In the genomic region with DNA sequence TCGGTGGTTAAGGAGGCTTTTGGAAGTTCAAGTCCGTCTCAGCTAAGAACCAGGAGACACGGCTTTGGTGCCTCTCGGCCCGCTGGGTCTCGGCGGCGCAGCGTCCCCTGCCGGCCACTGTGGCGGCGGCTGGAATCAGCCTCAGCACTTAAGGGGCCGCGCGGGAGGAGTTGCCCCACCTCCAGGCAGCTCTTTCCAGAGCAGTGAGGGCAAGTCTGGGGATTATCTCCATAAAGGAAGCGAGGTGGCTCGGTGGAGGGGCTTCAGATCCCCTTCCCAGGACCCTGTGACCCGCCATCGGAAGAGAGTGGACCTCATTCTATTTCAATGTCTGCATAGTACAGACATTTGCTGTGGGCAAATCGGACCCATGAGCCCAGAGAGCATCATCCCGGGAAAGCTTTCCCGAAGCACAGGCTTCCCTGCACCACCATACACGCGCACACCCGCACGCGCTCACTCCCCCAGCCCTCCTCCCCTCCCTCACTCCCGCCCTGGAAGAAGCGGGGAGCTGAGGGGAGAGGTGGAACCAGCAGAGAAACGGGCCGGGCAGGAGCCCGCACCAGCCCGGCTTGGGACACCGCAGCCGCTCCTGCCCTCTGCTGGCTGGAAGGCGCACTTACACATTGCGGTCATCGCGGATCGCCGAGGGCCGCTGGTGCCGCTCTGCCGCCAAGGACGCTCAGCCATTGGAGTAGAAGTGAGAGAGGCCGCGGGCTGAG, we compare ENCODE assay signal across 8 cellular contexts. TPM values are rescaled to one million over a fixed set of nuclear protein-coding genes. Genes with fewer than 3 reads are reported as not detected.
A peak's percentile ranks its signal among the peaks of the same experiment; 100 is the strongest.
DNase-seq lines count a peak whose midpoint lies in the region; ATAC-seq and TF ChIP-seq lines count a peak whose summit lies in the region.

No MANE protein-coding gene starts in this region.

- H3K9me3 ChIP-seq in iPS DF 6.9 (ENCODE audit: control insufficient read depth, insufficient read depth, low read length): no peaks in the 10 kb centered on the region
- H3K9me3 ChIP-seq in sigmoid colon: no peaks in the 10 kb centered on the region

- WGBS in iPS DF 6.9 (ENCODE audit: insufficient coverage, insufficient read length): no CpG with 5 or more reads among the region's 47 CpGs
- 6 to 40% methylated on average over 47 of the region's 47 CpGs for WGBS in sigmoid colon, 2 donors

- in situ Hi-C loops in astrocyte of the spinal cord (cut with HindIII; ENCODE audit: low sequenced_read_pairs): no loop called here

- ATAC-seq in HG02885 (IDR thresholded peaks at IDR 0.05; ENCODE audit: poor library complexity, unreplicated experiment): peak; percentile 94

- H3K4me3 ChIP-seq in astrocyte of the spinal cord (ENCODE audit: low read depth, low read length) (peak overlapping the region; percentile 62), iPS DF 6.9 (ENCODE audit: low read length) (peak overlapping the region; percentile 47; the same call in 1 of the 2 replicates), sigmoid colon (peak overlapping the region; percentile 32 to 62 (median 60))

- no peak for TF ChIP-seq POLR2A in sigmoid colon (IDR thresholded peaks at IDR 0.05)

- peaks cover 6% of the 10 kb centered on the region; the same call in 1 of the 2 replicates for H3K4me1 ChIP-seq in iPS DF 6.9 (ENCODE audit: control insufficient read depth, insufficient read depth, low read length)
- H3K4me1 ChIP-seq in sigmoid colon: peaks cover 0 to 11% (median 10%) of the 10 kb centered on the region in 4 donors

- no peaks in the 10 kb centered on the region for H3K36me3 ChIP-seq in iPS DF 6.9 (ENCODE audit: control insufficient read depth, insufficient read depth, low read length)
- H3K36me3 ChIP-seq in sigmoid colon: no peaks in the 10 kb centered on the region

- no peak overlapping the region for H3K27ac ChIP-seq in iPS DF 6.9 (ENCODE audit: low read length)
- peak overlapping the region; percentile 79 to 88 (median 80) for H3K27ac ChIP-seq in sigmoid colon

- DNase-seq in NCI-H1417 (lab: John Stamatoyannopoulos, UW): peak; percentile 66 to 84 (median 75)
- DNase-seq in NCI-H1417 treated with DMSO at 0.1 percent for 48 hours (lab: John Stamatoyannopoulos, UW): no peak
- DNase-seq in NCI-H1694 treated with DMSO at 0.1 percent for 48 hours (lab: John Stamatoyannopoulos, UW): peak; percentile 73
- DNase-seq in T-helper 9 cell: peak; percentile 74
- peak; percentile 86 for DNase-seq in astrocyte of the spinal cord (ENCODE audit: low read depth, low spot score)
- peak; percentile 77 for DNase-seq in iPS DF 6.9 (ENCODE audit: low read depth, low spot score)
- DNase-seq in sigmoid colon: peak; percentile 92

- no peaks in the 10 kb centered on the region for H3K27me3 ChIP-seq in iPS DF 6.9 (ENCODE audit: control insufficient read depth, insufficient read depth, low read length)
- H3K27me3 ChIP-seq in sigmoid colon: no peaks in the 10 kb centered on the region

- peak; percentile 100 for TF ChIP-seq CTCF in astrocyte of the spinal cord (IDR thresholded peaks at IDR 0.05; ENCODE audit: low read depth, low read length)
- peak; percentile 72 to 89 (median 82) for TF ChIP-seq CTCF in sigmoid colon (IDR thresholded peaks at IDR 0.05)

- no peak for TF ChIP-seq EP300 in sigmoid colon (IDR thresholded peaks at IDR 0.05)

- intact Hi-C loops in sigmoid colon (cut with DNase I): loop anchor here (1.0 to 5.0 kb wide), 4 partner anchors 71 to 289 kb away; a partner anchor contains a TSS

RNA-seq across cellular contexts. Expression of a gene that starts 15.9 kb away (rescaled TPM):
- total RNA-seq in sigmoid colon: 10 to 100 TPM in 1 of 4 donors, 1 to 10 TPM in 2, not detected in 1; 2.1 to 14.3 (median 2.9) TPM
- 1 to 10 TPM in 2 of 3 donors, not detected in 1; 3.1 to 3.2 TPM for polyA plus RNA-seq in sigmoid colon

RNA-seq across cellular contexts. Expression of a gene that starts 18.6 kb away (rescaled TPM):
- 100 to 1,000 TPM in 1 of 4 donors, 10 to 100 TPM in 3; 72.9 to 103 (median 90.0) TPM for total RNA-seq in sigmoid colon
- polyA plus RNA-seq in sigmoid colon: 10 to 100 TPM; 24.0 to 76.4 (median 25.2) TPM

RNA-seq across cellular contexts. Expression of a gene that starts 27.9 kb away (rescaled TPM):
- not detected for total RNA-seq in sigmoid colon
- polyA plus RNA-seq in sigmoid colon: 1 to 10 TPM in 1 of 3 donors, not detected in 2; 1.2 TPM

RNA-seq across cellular contexts. Expression of a gene that starts 53.7 kb away (rescaled TPM):
- total RNA-seq in sigmoid colon: 100 to 1,000 TPM; 184 to 276 (median 235) TPM
- 100 to 1,000 TPM; 114 to 199 (median 141) TPM for polyA plus RNA-seq in sigmoid colon

RNA-seq across cellular contexts. Expression of a gene that starts 58.9 kb away (rescaled TPM):
- not detected for total RNA-seq in sigmoid colon
- under 1 TPM in 1 of 3 donors, not detected in 2; 0.36 TPM for polyA plus RNA-seq in sigmoid colon
